Comparison of ENCODE assay signal across 1 cellular context in genomic region chr6:33589723-33590530, GRCh38.
TF ChIP-seq lines count a peak whose summit lies in the region.

No MANE protein-coding gene starts in this region.

TF ChIP-seq in GM12878, 131 proteins besides CTCF, POLR2A, EP300 and RAD21 (continues in another document):
- no peak for TF ChIP-seq PRDM15 (CRISPR knock-in tag; IDR thresholded peaks at IDR 0.05)
- TF ChIP-seq SMAD5 (IDR thresholded peaks at IDR 0.05; ENCODE audit: low read depth) = no peak
- no peak for TF ChIP-seq SP1 (IDR thresholded peaks at IDR 0.05; ENCODE audit: low read depth, low read length)
- 0 out of 2 replicates have a peak, but pooled peaks have one; percentile 21 for TF ChIP-seq HDGF (IDR thresholded peaks at IDR 0.05)
- TF ChIP-seq TCF12 (IDR thresholded peaks at IDR 0.05; ENCODE audit: low read depth, low read length) = no peak; the same call in 1 of the 2 replicates
- TF ChIP-seq IKZF2 (IDR thresholded peaks at IDR 0.05) = peak; percentile 35 to 50
- no peak for TF ChIP-seq EGR1 (IDR thresholded peaks at IDR 0.05; ENCODE audit: borderline replicate concordance in 1 of 2, low read depth in 2 of 2, low read length in 2 of 2)
- no peak for TF ChIP-seq SIN3A (IDR thresholded peaks at IDR 0.05; ENCODE audit: low read depth, low read length)
- no peak for TF ChIP-seq MXI1 (IDR thresholded peaks at IDR 0.05; ENCODE audit: low read depth, low read length)
- TF ChIP-seq LARP7 (IDR thresholded peaks at IDR 0.05) = 0 out of 2 replicates have a peak, but pooled peaks have one; percentile 13
- no peak for TF ChIP-seq PML (IDR thresholded peaks at IDR 0.05; ENCODE audit: low read length)
- TF ChIP-seq, protein P1, sequence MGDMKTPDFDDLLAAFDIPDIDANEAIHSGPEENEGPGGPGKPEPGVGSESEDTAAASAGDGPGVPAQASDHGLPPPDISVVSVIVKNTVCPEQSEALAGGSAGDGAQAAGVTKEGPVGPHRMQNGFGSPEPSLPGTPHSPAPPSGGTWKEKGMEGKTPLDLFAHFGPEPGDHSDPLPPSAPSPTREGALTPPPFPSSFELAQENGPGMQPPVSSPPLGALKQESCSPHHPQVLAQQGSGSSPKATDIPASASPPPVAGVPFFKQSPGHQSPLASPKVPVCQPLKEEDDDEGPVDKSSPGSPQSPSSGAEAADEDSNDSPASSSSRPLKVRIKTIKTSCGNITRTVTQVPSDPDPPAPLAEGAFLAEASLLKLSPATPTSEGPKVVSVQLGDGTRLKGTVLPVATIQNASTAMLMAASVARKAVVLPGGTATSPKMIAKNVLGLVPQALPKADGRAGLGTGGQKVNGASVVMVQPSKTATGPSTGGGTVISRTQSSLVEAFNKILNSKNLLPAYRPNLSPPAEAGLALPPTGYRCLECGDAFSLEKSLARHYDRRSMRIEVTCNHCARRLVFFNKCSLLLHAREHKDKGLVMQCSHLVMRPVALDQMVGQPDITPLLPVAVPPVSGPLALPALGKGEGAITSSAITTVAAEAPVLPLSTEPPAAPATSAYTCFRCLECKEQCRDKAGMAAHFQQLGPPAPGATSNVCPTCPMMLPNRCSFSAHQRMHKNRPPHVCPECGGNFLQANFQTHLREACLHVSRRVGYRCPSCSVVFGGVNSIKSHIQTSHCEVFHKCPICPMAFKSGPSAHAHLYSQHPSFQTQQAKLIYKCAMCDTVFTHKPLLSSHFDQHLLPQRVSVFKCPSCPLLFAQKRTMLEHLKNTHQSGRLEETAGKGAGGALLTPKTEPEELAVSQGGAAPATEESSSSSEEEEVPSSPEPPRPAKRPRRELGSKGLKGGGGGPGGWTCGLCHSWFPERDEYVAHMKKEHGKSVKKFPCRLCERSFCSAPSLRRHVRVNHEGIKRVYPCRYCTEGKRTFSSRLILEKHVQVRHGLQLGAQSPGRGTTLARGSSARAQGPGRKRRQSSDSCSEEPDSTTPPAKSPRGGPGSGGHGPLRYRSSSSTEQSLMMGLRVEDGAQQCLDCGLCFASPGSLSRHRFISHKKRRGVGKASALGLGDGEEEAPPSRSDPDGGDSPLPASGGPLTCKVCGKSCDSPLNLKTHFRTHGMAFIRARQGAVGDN (IDR thresholded peaks at IDR 0.05) = no peak
- no peak for TF ChIP-seq TCF3 (IDR thresholded peaks at IDR 0.05; ENCODE audit: borderline replicate concordance, insufficient read depth, low read depth, low read length)
- TF ChIP-seq ZBTB11 (CRISPR knock-in tag; IDR thresholded peaks at IDR 0.05) = no peak
- no peak for TF ChIP-seq SIX5 (IDR thresholded peaks at IDR 0.05; ENCODE audit: low read depth, low read length, severe bottlenecking)
- no peak for TF ChIP-seq SREBF1 (IDR thresholded peaks at IDR 0.05; ENCODE audit: low read length)
- no peak for TF ChIP-seq ZNF24 (IDR thresholded peaks at IDR 0.05)
- 0 out of 2 replicates have a peak, but pooled peaks have one; percentile 16 for TF ChIP-seq YY1 (IDR thresholded peaks at IDR 0.05; ENCODE audit: low read depth, low read length)
- peak; percentile 2; the same call in 1 of the 2 replicates for TF ChIP-seq IKZF1 (conservative IDR thresholded peaks at IDR 0.05)
- no peak for TF ChIP-seq PAX8 (IDR thresholded peaks at IDR 0.05)
- 0 out of 4 replicates have a peak, but pooled peaks of 1 of the 2 experiments have one; percentile 14 for TF ChIP-seq BHLHE40 (IDR thresholded peaks at IDR 0.05; ENCODE audit: borderline replicate concordance in 1 of 2, low read depth in 2 of 2, low read length in 1 of 2)
- no peak for TF ChIP-seq TCF7 (IDR thresholded peaks at IDR 0.05; ENCODE audit: borderline replicate concordance)
- TF ChIP-seq EZH2 (IDR thresholded peaks at IDR 0.05; ENCODE audit: borderline replicate concordance, control insufficient read depth, low read depth, low read length) = no peak
- TF ChIP-seq ESRRA (IDR thresholded peaks at IDR 0.05; ENCODE audit: low read length) = no peak
- peak; percentile 94 for TF ChIP-seq SMC3 (IDR thresholded peaks at IDR 0.05; ENCODE audit: borderline replicate concordance, low read length)
- TF ChIP-seq ATF3 (IDR thresholded peaks at IDR 0.05; ENCODE audit: borderline replicate concordance, extremely low read depth, low read depth, low read length) = no peak
- TF ChIP-seq ZNF207 (IDR thresholded peaks at IDR 0.05; ENCODE audit: borderline replicate concordance) = no peak
- TF ChIP-seq RAD51 (IDR thresholded peaks at IDR 0.05) = no peak
- no peak for TF ChIP-seq ZBED1 (IDR thresholded peaks at IDR 0.05; ENCODE audit: borderline replicate concordance)
- no peak for TF ChIP-seq BCL11A (IDR thresholded peaks at IDR 0.05; ENCODE audit: low read depth, low read length)
- no peak for TF ChIP-seq IRF3 (IDR thresholded peaks at IDR 0.05)
- no peak for TF ChIP-seq ZSCAN29 (IDR thresholded peaks at IDR 0.05)
- TF ChIP-seq SUZ12 (IDR thresholded peaks at IDR 0.05; ENCODE audit: unreplicated experiment) = no peak
- no peak for TF ChIP-seq NR2C1 (IDR thresholded peaks at IDR 0.05)
- no peak for TF ChIP-seq ZBTB40 (IDR thresholded peaks at IDR 0.05; ENCODE audit: borderline replicate concordance)
- TF ChIP-seq RB1 (IDR thresholded peaks at IDR 0.05; ENCODE audit: borderline replicate concordance) = 0 out of 2 replicates have a peak, but pooled peaks have one; percentile 31
- TF ChIP-seq, protein P2, sequence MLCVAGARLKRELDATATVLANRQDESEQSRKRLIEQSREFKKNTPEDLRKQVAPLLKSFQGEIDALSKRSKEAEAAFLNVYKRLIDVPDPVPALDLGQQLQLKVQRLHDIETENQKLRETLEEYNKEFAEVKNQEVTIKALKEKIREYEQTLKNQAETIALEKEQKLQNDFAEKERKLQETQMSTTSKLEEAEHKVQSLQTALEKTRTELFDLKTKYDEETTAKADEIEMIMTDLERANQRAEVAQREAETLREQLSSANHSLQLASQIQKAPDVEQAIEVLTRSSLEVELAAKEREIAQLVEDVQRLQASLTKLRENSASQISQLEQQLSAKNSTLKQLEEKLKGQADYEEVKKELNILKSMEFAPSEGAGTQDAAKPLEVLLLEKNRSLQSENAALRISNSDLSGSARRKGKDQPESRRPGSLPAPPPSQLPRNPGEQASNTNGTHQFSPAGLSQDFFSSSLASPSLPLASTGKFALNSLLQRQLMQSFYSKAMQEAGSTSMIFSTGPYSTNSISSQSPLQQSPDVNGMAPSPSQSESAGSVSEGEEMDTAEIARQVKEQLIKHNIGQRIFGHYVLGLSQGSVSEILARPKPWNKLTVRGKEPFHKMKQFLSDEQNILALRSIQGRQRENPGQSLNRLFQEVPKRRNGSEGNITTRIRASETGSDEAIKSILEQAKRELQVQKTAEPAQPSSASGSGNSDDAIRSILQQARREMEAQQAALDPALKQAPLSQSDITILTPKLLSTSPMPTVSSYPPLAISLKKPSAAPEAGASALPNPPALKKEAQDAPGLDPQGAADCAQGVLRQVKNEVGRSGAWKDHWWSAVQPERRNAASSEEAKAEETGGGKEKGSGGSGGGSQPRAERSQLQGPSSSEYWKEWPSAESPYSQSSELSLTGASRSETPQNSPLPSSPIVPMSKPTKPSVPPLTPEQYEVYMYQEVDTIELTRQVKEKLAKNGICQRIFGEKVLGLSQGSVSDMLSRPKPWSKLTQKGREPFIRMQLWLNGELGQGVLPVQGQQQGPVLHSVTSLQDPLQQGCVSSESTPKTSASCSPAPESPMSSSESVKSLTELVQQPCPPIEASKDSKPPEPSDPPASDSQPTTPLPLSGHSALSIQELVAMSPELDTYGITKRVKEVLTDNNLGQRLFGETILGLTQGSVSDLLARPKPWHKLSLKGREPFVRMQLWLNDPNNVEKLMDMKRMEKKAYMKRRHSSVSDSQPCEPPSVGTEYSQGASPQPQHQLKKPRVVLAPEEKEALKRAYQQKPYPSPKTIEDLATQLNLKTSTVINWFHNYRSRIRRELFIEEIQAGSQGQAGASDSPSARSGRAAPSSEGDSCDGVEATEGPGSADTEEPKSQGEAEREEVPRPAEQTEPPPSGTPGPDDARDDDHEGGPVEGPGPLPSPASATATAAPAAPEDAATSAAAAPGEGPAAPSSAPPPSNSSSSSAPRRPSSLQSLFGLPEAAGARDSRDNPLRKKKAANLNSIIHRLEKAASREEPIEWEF (IDR thresholded peaks at IDR 0.05; ENCODE audit: insufficient replicate concordance, low read depth, low read length) = peak; percentile 69
- peak; percentile 58 for TF ChIP-seq MEF2B (IDR thresholded peaks at IDR 0.05; ENCODE audit: partially characterized antibody, poor library complexity, severe bottlenecking)
- TF ChIP-seq POLR2AphosphoS2 (IDR thresholded peaks at IDR 0.05; ENCODE audit: low read depth, low read length) = no peak
- TF ChIP-seq BMI1 (IDR thresholded peaks at IDR 0.05; ENCODE audit: borderline replicate concordance) = no peak
